12 cellular contexts compared by ENCODE assay signal in the genomic region with DNA sequence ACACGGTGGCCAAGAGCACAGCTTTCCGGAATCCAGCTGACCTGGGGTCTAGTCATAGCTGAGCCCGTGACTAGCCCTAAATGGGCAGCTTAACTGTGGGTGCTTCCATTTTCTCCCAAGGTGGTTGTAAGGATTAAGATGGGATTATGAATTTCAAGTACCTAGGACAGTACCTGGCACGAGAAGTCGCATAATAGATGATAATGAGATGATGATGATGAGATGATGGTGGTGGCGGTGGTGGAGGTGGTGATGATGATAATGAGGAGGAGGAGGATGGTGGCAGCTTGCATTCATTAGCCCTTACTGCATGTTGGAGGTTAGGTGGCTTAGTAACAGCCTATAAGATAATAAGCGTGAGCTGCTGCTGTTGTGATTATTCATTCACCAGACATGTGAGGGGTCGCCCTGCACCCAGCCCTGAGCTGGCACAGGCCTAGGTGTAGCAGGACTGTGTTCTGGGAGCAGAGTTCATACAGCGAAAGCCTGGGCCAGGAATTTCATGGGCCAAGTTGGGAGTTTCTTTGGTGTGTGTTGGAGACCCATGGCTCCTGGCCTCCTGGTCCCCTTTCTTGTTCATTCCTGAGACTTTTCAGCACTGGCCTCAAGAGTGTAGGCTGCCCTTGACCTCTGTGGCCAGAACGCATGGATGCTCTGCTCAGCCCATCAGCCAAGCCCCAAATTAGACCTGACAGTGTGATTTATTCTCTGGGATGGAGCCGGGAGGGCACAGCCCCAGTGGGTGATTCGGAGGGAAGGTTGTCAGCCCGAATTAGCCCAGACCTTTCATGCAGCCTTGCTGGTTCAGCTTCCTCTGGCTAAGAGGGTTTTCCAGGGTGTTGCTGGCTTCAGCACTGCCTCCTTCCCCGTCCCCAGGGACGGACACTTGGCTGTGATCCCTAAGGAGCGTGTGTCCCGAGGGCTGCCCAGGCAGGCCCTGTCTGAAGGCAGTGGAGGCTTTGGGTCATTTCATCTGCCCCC.
DNase-seq lines count a peak whose midpoint lies in the region; ATAC-seq and TF ChIP-seq lines count a peak whose summit lies in the region.
"Had no signal": no experiment of that assay in that cellular context is flagged by ENCODE, and none has a peak within 500 bp of the region (broad histone marks: within the 10 kb centered on the region; RNA-seq: fewer than 3 reads in every experiment).

No MANE protein-coding gene starts in this region.

- no peak for TF ChIP-seq CTCF in right atrium auricular region (IDR thresholded peaks at IDR 0.05)
- no peak for TF ChIP-seq CTCF in type B pancreatic cell (conservative IDR thresholded peaks at IDR 0.05)
- no peak for TF ChIP-seq CTCF in foreskin keratinocyte (conservative IDR thresholded peaks at IDR 0.05)
- TF ChIP-seq CTCF in colonic mucosa (IDR thresholded peaks at IDR 0.05), result no peak

- ATAC-seq in Right ventricle myocardium superior (ENCODE audit: poor library complexity) (peak; percentile 29), foreskin keratinocyte (no peak)

- H3K4me1 ChIP-seq in right atrium auricular region (peaks cover 0 to 18% of the 10 kb centered on the region in 2 donors), iPS-15b (ENCODE audit: control insufficient read depth, insufficient read depth, low read length) (peaks cover 19% of the 10 kb centered on the region), foreskin keratinocyte (peaks cover 4% of the 10 kb centered on the region), colonic mucosa (no peaks in the 10 kb centered on the region)

- peaks cover 6% of the 10 kb centered on the region for H3K9me3 Mint-ChIP-seq in type B pancreatic cell

- no peak overlapping the region for H3K4me3 Mint-ChIP-seq in type B pancreatic cell
- H3K4me3 Mint-ChIP-seq: activated naive CD4-positive, alpha-beta T cell treated with anti-CD3 and anti-CD28 coated beads, Interleukin-2, amount 10 ng/mL, durations not matched to agents 7 days and 5 days had no signal

- H3K27ac ChIP-seq in right atrium auricular region (no peak overlapping the region), foreskin keratinocyte (no peak overlapping the region), colonic mucosa (no peak overlapping the region)

- no peak overlapping the region for H3K4me3 ChIP-seq in right atrium auricular region
- H3K4me3 ChIP-seq in iPS-15b (ENCODE audit: low read depth, low read length), result no peak overlapping the region
- H3K4me3 ChIP-seq in colonic mucosa, result no peak overlapping the region

- H3K27me3 ChIP-seq in right atrium auricular region (no peaks in the 10 kb centered on the region), iPS-15b (ENCODE audit: control insufficient read depth, insufficient read depth, low read length) (no peaks in the 10 kb centered on the region), foreskin keratinocyte (no peaks in the 10 kb centered on the region), colonic mucosa (no peaks in the 10 kb centered on the region)

- no peaks in the 10 kb centered on the region for H3K27me3 Mint-ChIP-seq in type B pancreatic cell
- H3K27me3 Mint-ChIP-seq: activated naive CD4-positive, alpha-beta T cell treated with anti-CD3 and anti-CD28 coated beads, Interleukin-2, amount 10 ng/mL, durations not matched to agents 7 days and 5 days had no signal

- intact Hi-C loops in Right ventricle myocardium superior (cut with DNase I), result no loop called here
- intact Hi-C loops in colonic mucosa (cut with DNase I), result no loop called here

- H3K27ac Mint-ChIP-seq in type B pancreatic cell, result peak overlapping the region; percentile 83
- H3K27ac Mint-ChIP-seq: activated naive CD4-positive, alpha-beta T cell treated with anti-CD3 and anti-CD28 coated beads, Interleukin-2, amount 10 ng/mL, durations not matched to agents 7 days and 5 days had no signal

- peak overlapping the region; percentile 47 for H3K9ac ChIP-seq in iPS-15b (ENCODE audit: low read depth, low read length)
- no peak overlapping the region for H3K9ac ChIP-seq in colonic mucosa (ENCODE audit: low read depth in 2 of 2, low read length in 2 of 2)

- H3K36me3 ChIP-seq in right atrium auricular region, result no peaks in the 10 kb centered on the region
- no peaks in the 10 kb centered on the region for H3K36me3 ChIP-seq in iPS-15b (ENCODE audit: control insufficient read depth, insufficient read depth, low read length)
- H3K36me3 ChIP-seq in colonic mucosa, result no peaks in the 10 kb centered on the region

- no peaks in the 10 kb centered on the region for H3K9me3 ChIP-seq in right atrium auricular region
- no peaks in the 10 kb centered on the region for H3K9me3 ChIP-seq in iPS-15b (ENCODE audit: control insufficient read depth, insufficient read depth, low read length)
- H3K9me3 ChIP-seq in colonic mucosa, result no peaks in the 10 kb centered on the region

- H3K36me3 Mint-ChIP-seq in type B pancreatic cell, result peaks cover 7% of the 10 kb centered on the region

- H3K4me1 Mint-ChIP-seq in type B pancreatic cell (ENCODE audit: unreplicated experiment), result peaks cover 42% of the 10 kb centered on the region
- H3K4me1 Mint-ChIP-seq: activated naive CD4-positive, alpha-beta T cell treated with anti-CD3 and anti-CD28 coated beads, Interleukin-2, amount 10 ng/mL, durations not matched to agents 7 days and 5 days had no signal

- peak; percentile 41 for DNase-seq in Right ventricle myocardium superior
- DNase-seq in right atrium auricular region (ENCODE audit: low spot score), result no peak
- DNase-seq in SK-N-DZ (ENCODE audit: low spot score), result peak; percentile 45
- no peak for DNase-seq in type B pancreatic cell (ENCODE audit: extremely low spot score, unreplicated experiment)
- DNase-seq in foreskin keratinocyte, result no peak
- DNase-seq in NK-92 (lab: John Stamatoyannopoulos, UW; ENCODE audit: unreplicated experiment), result no peak
- no peak for DNase-seq in colonic mucosa
- DNase-seq: activated CD4-positive, CD25-positive, alpha-beta regulatory T cell; activated naive CD4-positive, alpha-beta T cell treated with anti-CD3 and anti-CD28 coated beads, Interleukin-2, amount 10 ng/mL, durations not matched to agents 7 days and 5 days; AML-193; islet precursor cell had no signal

Comparison
In these comparisons a context has a peak if more than half of its experiments do, and no peak if none do; other contexts are left out.
1. DNase-seq: peak in Right ventricle myocardium superior (single experiment) and SK-N-DZ (single experiment); none in right atrium auricular region (single experiment), type B pancreatic cell (single experiment), foreskin keratinocyte (0 of 2), NK-92 (single experiment) and colonic mucosa (single experiment).